Comparison of ENCODE assay signal across 8 cellular contexts in genomic region chr1:46735708-46736324, GRCh38.
DNase-seq lines count a peak whose midpoint lies in the region; ATAC-seq lines count a peak whose summit lies in the region.

No MANE protein-coding gene starts in this region.

- ATAC-seq in GM18861 (IDR thresholded peaks at IDR 0.05; ENCODE audit: unreplicated experiment) (no peak), GM18870 (IDR thresholded peaks at IDR 0.05; ENCODE audit: unreplicated experiment) (no peak)

- DNase-seq in EL (peak; percentile 60), LoVo (ENCODE audit: low spot score) (peak; percentile 56), astrocyte of the hippocampus (ENCODE audit: low read depth, low spot score) (peak; percentile 87), kidney tubule cell (ENCODE audit: low spot score) (peak; percentile 57), NCI-H187 treated with DMSO at 0.1 percent for 48 hours (lab: John Stamatoyannopoulos, UW) (no peak), NCI-H2196 (lab: John Stamatoyannopoulos, UW; ENCODE audit: unreplicated experiment) (no peak)

Comparison
In these comparisons a context has a peak if more than half of its experiments do, and no peak if none do; other contexts are left out.
1. DNase-seq: peak in EL (single experiment), LoVo (single experiment), astrocyte of the hippocampus (single experiment) and kidney tubule cell (single experiment); none in NCI-H187 treated with DMSO at 0.1 percent for 48 hours (single experiment) and NCI-H2196 (single experiment).